ENCODE assay signal across 1 cellular context in the genomic region with DNA sequence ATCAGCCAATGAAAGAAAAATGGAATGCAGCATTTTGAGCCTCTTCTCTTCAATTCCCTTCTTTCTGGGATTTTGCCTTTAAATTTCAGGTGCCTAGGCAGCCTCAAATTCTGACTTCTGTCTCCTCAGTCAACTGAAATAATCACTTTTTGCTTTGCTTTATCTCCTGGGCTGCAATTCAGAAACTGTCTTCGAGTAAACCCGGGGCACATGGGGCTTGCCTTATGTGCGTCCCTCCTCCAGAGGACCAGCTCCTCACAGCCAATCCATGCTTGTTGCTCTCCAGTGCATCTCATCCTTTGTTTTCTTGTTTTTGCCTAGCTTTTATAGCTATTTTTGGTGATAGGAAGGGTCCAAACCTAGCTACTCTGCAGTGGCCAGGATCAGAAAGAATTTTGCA.
TF ChIP-seq lines count a peak whose summit lies in the region.

No MANE protein-coding gene starts in this region.

TF ChIP-seq in GM23338, 12 proteins besides CTCF, POLR2A, EP300 and RAD21 (continued from another document):
- TF ChIP-seq, protein P1, sequence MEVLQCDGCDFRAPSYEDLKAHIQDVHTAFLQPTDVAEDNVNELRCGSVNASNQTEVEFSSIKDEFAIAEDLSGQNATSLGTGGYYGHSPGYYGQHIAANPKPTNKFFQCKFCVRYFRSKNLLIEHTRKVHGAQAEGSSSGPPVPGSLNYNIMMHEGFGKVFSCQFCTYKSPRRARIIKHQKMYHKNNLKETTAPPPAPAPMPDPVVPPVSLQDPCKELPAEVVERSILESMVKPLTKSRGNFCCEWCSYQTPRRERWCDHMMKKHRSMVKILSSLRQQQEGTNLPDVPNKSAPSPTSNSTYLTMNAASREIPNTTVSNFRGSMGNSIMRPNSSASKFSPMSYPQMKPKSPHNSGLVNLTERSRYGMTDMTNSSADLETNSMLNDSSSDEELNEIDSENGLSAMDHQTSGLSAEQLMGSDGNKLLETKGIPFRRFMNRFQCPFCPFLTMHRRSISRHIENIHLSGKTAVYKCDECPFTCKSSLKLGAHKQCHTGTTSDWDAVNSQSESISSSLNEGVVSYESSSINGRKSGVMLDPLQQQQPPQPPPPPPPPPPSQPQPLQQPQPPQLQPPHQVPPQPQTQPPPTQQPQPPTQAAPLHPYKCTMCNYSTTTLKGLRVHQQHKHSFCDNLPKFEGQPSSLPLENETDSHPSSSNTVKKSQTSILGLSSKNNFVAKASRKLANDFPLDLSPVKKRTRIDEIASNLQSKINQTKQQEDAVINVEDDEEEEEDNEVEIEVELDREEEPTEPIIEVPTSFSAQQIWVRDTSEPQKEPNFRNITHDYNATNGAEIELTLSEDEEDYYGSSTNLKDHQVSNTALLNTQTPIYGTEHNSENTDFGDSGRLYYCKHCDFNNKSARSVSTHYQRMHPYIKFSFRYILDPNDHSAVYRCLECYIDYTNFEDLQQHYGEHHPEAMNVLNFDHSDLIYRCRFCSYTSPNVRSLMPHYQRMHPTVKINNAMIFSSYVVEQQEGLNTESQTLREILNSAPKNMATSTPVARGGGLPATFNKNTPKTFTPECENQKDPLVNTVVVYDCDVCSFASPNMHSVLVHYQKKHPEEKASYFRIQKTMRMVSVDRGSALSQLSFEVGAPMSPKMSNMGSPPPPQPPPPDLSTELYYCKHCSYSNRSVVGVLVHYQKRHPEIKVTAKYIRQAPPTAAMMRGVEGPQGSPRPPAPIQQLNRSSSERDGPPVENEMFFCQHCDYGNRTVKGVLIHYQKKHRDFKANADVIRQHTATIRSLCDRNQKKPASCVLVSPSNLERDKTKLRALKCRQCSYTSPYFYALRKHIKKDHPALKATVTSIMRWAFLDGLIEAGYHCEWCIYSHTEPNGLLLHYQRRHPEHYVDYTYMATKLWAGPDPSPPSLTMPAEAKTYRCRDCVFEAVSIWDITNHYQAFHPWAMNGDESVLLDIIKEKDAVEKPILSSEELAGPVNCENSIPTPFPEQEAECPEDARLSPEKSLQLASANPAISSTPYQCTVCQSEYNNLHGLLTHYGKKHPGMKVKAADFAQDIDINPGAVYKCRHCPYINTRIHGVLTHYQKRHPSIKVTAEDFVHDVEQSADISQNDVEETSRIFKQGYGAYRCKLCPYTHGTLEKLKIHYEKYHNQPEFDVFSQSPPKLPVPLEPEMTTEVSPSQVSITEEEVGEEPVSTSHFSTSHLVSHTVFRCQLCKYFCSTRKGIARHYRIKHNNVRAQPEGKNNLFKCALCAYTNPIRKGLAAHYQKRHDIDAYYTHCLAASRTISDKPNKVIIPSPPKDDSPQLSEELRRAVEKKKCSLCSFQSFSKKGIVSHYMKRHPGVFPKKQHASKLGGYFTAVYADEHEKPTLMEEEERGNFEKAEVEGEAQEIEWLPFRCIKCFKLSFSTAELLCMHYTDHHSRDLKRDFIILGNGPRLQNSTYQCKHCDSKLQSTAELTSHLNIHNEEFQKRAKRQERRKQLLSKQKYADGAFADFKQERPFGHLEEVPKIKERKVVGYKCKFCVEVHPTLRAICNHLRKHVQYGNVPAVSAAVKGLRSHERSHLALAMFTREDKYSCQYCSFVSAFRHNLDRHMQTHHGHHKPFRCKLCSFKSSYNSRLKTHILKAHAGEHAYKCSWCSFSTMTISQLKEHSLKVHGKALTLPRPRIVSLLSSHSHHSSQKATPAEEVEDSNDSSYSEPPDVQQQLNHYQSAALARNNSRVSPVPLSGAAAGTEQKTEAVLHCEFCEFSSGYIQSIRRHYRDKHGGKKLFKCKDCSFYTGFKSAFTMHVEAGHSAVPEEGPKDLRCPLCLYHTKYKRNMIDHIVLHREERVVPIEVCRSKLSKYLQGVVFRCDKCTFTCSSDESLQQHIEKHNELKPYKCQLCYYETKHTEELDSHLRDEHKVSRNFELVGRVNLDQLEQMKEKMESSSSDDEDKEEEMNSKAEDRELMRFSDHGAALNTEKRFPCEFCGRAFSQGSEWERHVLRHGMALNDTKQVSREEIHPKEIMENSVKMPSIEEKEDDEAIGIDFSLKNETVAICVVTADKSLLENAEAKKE (CRISPR knock-in tag; IDR thresholded peaks at IDR 0.05): no peak
- TF ChIP-seq, protein P2, sequence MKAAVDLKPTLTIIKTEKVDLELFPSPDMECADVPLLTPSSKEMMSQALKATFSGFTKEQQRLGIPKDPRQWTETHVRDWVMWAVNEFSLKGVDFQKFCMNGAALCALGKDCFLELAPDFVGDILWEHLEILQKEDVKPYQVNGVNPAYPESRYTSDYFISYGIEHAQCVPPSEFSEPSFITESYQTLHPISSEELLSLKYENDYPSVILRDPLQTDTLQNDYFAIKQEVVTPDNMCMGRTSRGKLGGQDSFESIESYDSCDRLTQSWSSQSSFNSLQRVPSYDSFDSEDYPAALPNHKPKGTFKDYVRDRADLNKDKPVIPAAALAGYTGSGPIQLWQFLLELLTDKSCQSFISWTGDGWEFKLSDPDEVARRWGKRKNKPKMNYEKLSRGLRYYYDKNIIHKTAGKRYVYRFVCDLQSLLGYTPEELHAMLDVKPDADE (IDR thresholded peaks at IDR 0.05): no peak
- TF ChIP-seq EZH2 (IDR thresholded peaks at IDR 0.05; ENCODE audit: low read depth, unreplicated experiment): no peak
